Comparison of ENCODE assay signal across 17 cellular contexts in genomic region chr16:24011237-24011636, GRCh38.
A peak's percentile ranks its signal among the peaks of the same experiment; 100 is the strongest.
DNase-seq lines count a peak whose midpoint lies in the region; ATAC-seq and TF ChIP-seq lines count a peak whose summit lies in the region.
"Had no signal": no experiment of that assay in that cellular context is flagged by ENCODE, and none has a peak within 500 bp of the region (broad histone marks: within the 10 kb centered on the region; RNA-seq: fewer than 3 reads in every experiment).

No MANE protein-coding gene starts in this region.

- H3K27me3 Mint-ChIP-seq in activated naive CD4-positive, alpha-beta T cell treated with anti-CD3 and anti-CD28 coated beads, Interleukin-2, amount 10 ng/mL, durations not matched to agents 7 days and 5 days: no peaks in the 10 kb centered on the region
- H3K27me3 Mint-ChIP-seq: CD4-positive, alpha-beta T cell had no signal

- H3K36me3 Mint-ChIP-seq in activated naive CD4-positive, alpha-beta T cell treated with anti-CD3 and anti-CD28 coated beads, Interleukin-2, amount 10 ng/mL, durations not matched to agents 7 days and 5 days: peaks cover 8% of the 10 kb centered on the region

- H3K4me1 ChIP-seq in mucosa of descending colon (ENCODE audit: low read depth): peaks cover 5% of the 10 kb centered on the region
- H3K4me1 ChIP-seq: HAP-1, SJCRH30 had no signal

- intact Hi-C loops in mucosa of descending colon (cut with DNase I, micrococcal nuclease): loop anchor here (10.0 kb wide), 3 partner anchors 206 to 276 kb away; no protein-coding TSS in a partner anchor

- H3K27ac Mint-ChIP-seq in activated naive CD4-positive, alpha-beta T cell treated with anti-CD3 and anti-CD28 coated beads, Interleukin-2, amount 10 ng/mL, durations not matched to agents 7 days and 5 days: peak overlapping the region; percentile 42
- H3K27ac Mint-ChIP-seq: HFFc6 had no signal

- H3K9me3 ChIP-seq in mucosa of descending colon: no peaks in the 10 kb centered on the region
- H3K9me3 ChIP-seq: BLaER1, HAP-1, MG63, SJCRH30 had no signal

- H3K4me3 Mint-ChIP-seq in activated naive CD4-positive, alpha-beta T cell treated with anti-CD3 and anti-CD28 coated beads, Interleukin-2, amount 10 ng/mL, durations not matched to agents 7 days and 5 days: no peak overlapping the region
- H3K4me3 Mint-ChIP-seq: CD4-positive, alpha-beta T cell; HFFc6 had no signal

- H3K4me3 ChIP-seq in mucosa of descending colon: no peak overlapping the region
- H3K4me3 ChIP-seq: BLaER1, HAP-1, MG63, PC-9, SJCRH30 had no signal

- CTCF ChIA-PET in activated naive CD4-positive, alpha-beta T cell treated with anti-CD3 and anti-CD28 coated beads, Interleukin-2, amount 10 ng/mL, durations not matched to agents 7 days and 5 days (lab: Charles Lee): interaction anchor here (0.9 to 15.7 kb wide), 7 partner anchors 25 to 493 kb away, joined by 3 to 303 read pairs (median 8); no protein-coding TSS in a partner anchor

- TF ChIP-seq CTCF in mucosa of descending colon (IDR thresholded peaks at IDR 0.05): no peak

- H3K36me3 ChIP-seq in mucosa of descending colon (ENCODE audit: low read depth): no peaks in the 10 kb centered on the region
- H3K36me3 ChIP-seq: BLaER1, HAP-1, MG63, SJCRH30 had no signal

- no peaks in the 10 kb centered on the region for H3K9me3 Mint-ChIP-seq in activated naive CD4-positive, alpha-beta T cell treated with anti-CD3 and anti-CD28 coated beads, Interleukin-2, amount 10 ng/mL, durations not matched to agents 7 days and 5 days
- H3K9me3 Mint-ChIP-seq: CD4-positive, alpha-beta T cell; HFFc6 had no signal

- ATAC-seq in mucosa of descending colon: peak; percentile 44

- DNase-seq in activated naive CD4-positive, alpha-beta T cell treated with anti-CD3 and anti-CD28 coated beads, Interleukin-2, amount 10 ng/mL, durations not matched to agents 7 days and 5 days: no peak
- DNase-seq in activated naive CD4-positive, alpha-beta T cell treated with Interleukin-2 at 50 U/mL for 16 hours: no peak
- DNase-seq in NCI-H69 (lab: John Stamatoyannopoulos, UW): peak; percentile 19
- DNase-seq in mucosa of descending colon: peak in 1 of 3 donors; percentile 47
- no peak for DNase-seq in COR-L47 (lab: John Stamatoyannopoulos, UW)
- DNase-seq in hypothalamus (lab: John Stamatoyannopoulos, UW): no peak
- no peak for DNase-seq in stimulated activated CD4-positive, alpha-beta T cell treated with anti-CD3 and anti-CD28 coated beads, Interleukin-4, amount 100 ng/mL, for 4 hours
- DNase-seq: 8988T, GF-D8, GOT3 had no signal

- peaks cover 51% of the 10 kb centered on the region for H3K4me1 Mint-ChIP-seq in activated naive CD4-positive, alpha-beta T cell treated with anti-CD3 and anti-CD28 coated beads, Interleukin-2, amount 10 ng/mL, durations not matched to agents 7 days and 5 days
